In genomic region chr7:76393116-76394031, GRCh38 we compare ENCODE assay signal across 7 cellular contexts. TPM values are rescaled to one million over a fixed set of nuclear protein-coding genes. Genes with fewer than 3 reads are reported as not detected.
A peak's percentile ranks its signal among the peaks of the same experiment; 100 is the strongest.
DNase-seq lines count a peak whose midpoint lies in the region; ATAC-seq, FAIRE-seq and TF ChIP-seq lines count a peak whose summit lies in the region.

No MANE protein-coding gene starts in this region.

- DNase-seq in GM18507 (ENCODE audit: extremely low spot score, insufficient read length, low read depth) (peak; percentile 94), NCI-H187 (lab: John Stamatoyannopoulos, UW) (peak; percentile 92 to 93), T-helper 22 cell (ENCODE audit: low read depth) (peak; percentile 82), astrocyte of the cerebellum (ENCODE audit: low read depth) (no peak), hypothalamus (lab: John Stamatoyannopoulos, UW) (peak; percentile 45 to 94 (median 83)), sciatic nerve (ENCODE audit: low spot score) (peak; percentile 97)

- peak; percentile 85 for FAIRE-seq in GM18507 (lab: Jason Lieb, UNC)

- ATAC-seq in HG02938 (IDR thresholded peaks at IDR 0.05; ENCODE audit: unreplicated experiment) (peak; percentile 85), sciatic nerve (peak; percentile 95)

- intact Hi-C loops in sciatic nerve (cut with DNase I) = no loop called here

- no peak for TF ChIP-seq CTCF in astrocyte of the cerebellum (IDR thresholded peaks at IDR 0.05; ENCODE audit: low read depth, low read length, missing control alignments)

- in situ Hi-C loops in astrocyte of the cerebellum (cut with HindIII; ENCODE audit: low sequenced_read_pairs) = no loop called here

- H3K4me3 ChIP-seq in astrocyte of the cerebellum (ENCODE audit: low read depth, low read length) = peak overlapping the region; percentile 51

RNA-seq across cellular contexts. Expression of gene SSC4D, which starts 16.1 kb away (rescaled TPM):
- total RNA-seq in sciatic nerve = 0.58 TPM

RNA-seq across cellular contexts. Expression of gene ZP3, which starts 31.4 kb away (rescaled TPM):
- 1.7 TPM for total RNA-seq in sciatic nerve

RNA-seq across cellular contexts. Expression of gene YWHAG, which starts 34.6 kb away (rescaled TPM):
- total RNA-seq in sciatic nerve = 94.7 TPM
